15 cellular contexts compared by ENCODE assay signal in genomic region chr19:58345558-58345957, GRCh38. TPM values are rescaled to one million over a fixed set of nuclear protein-coding genes. Genes with fewer than 3 reads are reported as not detected.
DNase-seq lines count a peak whose midpoint lies in the region; ATAC-seq and TF ChIP-seq lines count a peak whose summit lies in the region.
"Had no signal": no experiment of that assay in that cellular context is flagged by ENCODE, and none has a peak within 500 bp of the region (broad histone marks: within the 10 kb centered on the region; RNA-seq: fewer than 3 reads in every experiment).

No MANE protein-coding gene starts in this region.

- no peaks in the 10 kb centered on the region for H3K9me3 Mint-ChIP-seq in CD4-positive, CD25-positive, alpha-beta regulatory T cell
- no peaks in the 10 kb centered on the region for H3K9me3 Mint-ChIP-seq in GM23338
- H3K9me3 Mint-ChIP-seq in activated naive CD8-positive, alpha-beta T cell treated with anti-CD3 and anti-CD28 coated beads, Interleukin-2, amount 10 ng/mL, durations not matched to agents 7 days and 5 days: no peaks in the 10 kb centered on the region
- no peaks in the 10 kb centered on the region for H3K9me3 Mint-ChIP-seq in natural killer cell treated with Interleukin-12 subunit alpha and Interleukin-12 subunit beta and Interleukin-15 and Interleukin-18, amount 100 ng/mL, for 72 hours
- H3K9me3 Mint-ChIP-seq: H9 had no signal

- no peak overlapping the region for H3K4me2 ChIP-seq in GM23338

- POLR2A ChIA-PET in activated naive CD8-positive, alpha-beta T cell treated with anti-CD3 and anti-CD28 coated beads, Interleukin-2, amount 10 ng/mL, durations not matched to agents 7 days and 5 days (lab: Charles Lee): interaction anchor here (0.6 to 1.1 kb wide), 2 partner anchors 15 to 17 kb away, joined by 4 to 6 read pairs; partner anchors contain the start of gene ZNF497

- H3K27ac ChIP-seq in CD4-positive, CD25-positive, alpha-beta regulatory T cell (ENCODE audit: insufficient read depth, low read length, poor library complexity, severe bottlenecking): no peak overlapping the region
- no peak overlapping the region for H3K27ac ChIP-seq in GM23338 (ENCODE audit: low read depth)

- no peaks in the 10 kb centered on the region for H3K36me3 ChIP-seq in CD4-positive, CD25-positive, alpha-beta regulatory T cell (ENCODE audit: control insufficient read depth, insufficient read depth, low read length)
- no peaks in the 10 kb centered on the region for H3K36me3 ChIP-seq in GM23338 (ENCODE audit: insufficient read depth)

- H3K36me3 Mint-ChIP-seq in CD4-positive, CD25-positive, alpha-beta regulatory T cell: peaks cover 22% of the 10 kb centered on the region
- H3K36me3 Mint-ChIP-seq in GM23338 (ENCODE audit: low read depth): no peaks in the 10 kb centered on the region; the same call in 2 of the 3 replicates
- peaks cover 22% of the 10 kb centered on the region for H3K36me3 Mint-ChIP-seq in activated naive CD8-positive, alpha-beta T cell treated with anti-CD3 and anti-CD28 coated beads, Interleukin-2, amount 10 ng/mL, durations not matched to agents 7 days and 5 days
- peaks cover 6% of the 10 kb centered on the region for H3K36me3 Mint-ChIP-seq in natural killer cell treated with Interleukin-12 subunit alpha and Interleukin-12 subunit beta and Interleukin-15 and Interleukin-18, amount 100 ng/mL, for 72 hours

- DNase-seq in CD4-positive, CD25-positive, alpha-beta regulatory T cell: no peak
- DNase-seq in GM23338 (ENCODE audit: low spot score): no peak
- no peak for DNase-seq in activated naive CD8-positive, alpha-beta T cell treated with anti-CD3 and anti-CD28 coated beads, Interleukin-2, amount 10 ng/mL, durations not matched to agents 7 days and 5 days
- DNase-seq in natural killer cell treated with Interleukin-12 subunit alpha and Interleukin-12 subunit beta and Interleukin-15 and Interleukin-18, amount 100 ng/mL, for 72 hours (ENCODE audit: low spot score): no peak
- no peak for DNase-seq in amniotic stem cell (lab: John Stamatoyannopoulos, UW)
- no peak for DNase-seq in NK-92 treated with Interleukin-12 subunit alpha and Interleukin-12 subunit beta, amount 100 ng/mL, for 24 hours (lab: John Stamatoyannopoulos, UW)
- DNase-seq: GDM1; H9; kidney glomerular epithelial cell; MG63; NCI-H2107; retina; SHP77; stimulated activated CD4-positive, alpha-beta T cell treated with anti-CD3 and anti-CD28 coated beads, Interleukin-2, amount 100 ng/mL, for 24 hours had no signal

- no peak overlapping the region for H2AFZ ChIP-seq in GM23338

- peaks cover 4% of the 10 kb centered on the region; the same call in 1 of the 2 replicates for H3F3A ChIP-seq in GM23338 (replicated peaks; ENCODE audit: low read depth)

- ATAC-seq in CD4-positive, CD25-positive, alpha-beta regulatory T cell (ENCODE audit: low read depth in 2 of 2): no peak
- ATAC-seq in GM23338: no peak
- no peak for ATAC-seq in activated naive CD8-positive, alpha-beta T cell treated with anti-CD3 and anti-CD28 coated beads, Interleukin-2, amount 10 ng/mL, durations not matched to agents 7 days and 5 days (ENCODE audit: low read depth)
- ATAC-seq in natural killer cell treated with Interleukin-12 subunit alpha and Interleukin-12 subunit beta and Interleukin-15 and Interleukin-18, amount 100 ng/mL, for 72 hours: no peak
- no peak for ATAC-seq in GM18873 (IDR thresholded peaks at IDR 0.05; ENCODE audit: low FRiP score, unreplicated experiment)

- H3K79me2 ChIP-seq in GM23338 (replicated peaks; ENCODE audit: insufficient read depth): no peaks in the 10 kb centered on the region

- no peaks in the 10 kb centered on the region for H3K27me3 ChIP-seq in CD4-positive, CD25-positive, alpha-beta regulatory T cell (ENCODE audit: control insufficient read depth, insufficient read depth, low read length)
- H3K27me3 ChIP-seq in GM23338 (ENCODE audit: insufficient read depth): peaks cover 38% of the 10 kb centered on the region
- H3K27me3 ChIP-seq: MG63 had no signal

- peak overlapping the region; percentile 57 to 93 (median 84) for H3K4me3 Mint-ChIP-seq in CD4-positive, CD25-positive, alpha-beta regulatory T cell
- peak overlapping the region; percentile 90; the same call in 2 of the 3 replicates for H3K4me3 Mint-ChIP-seq in GM23338
- H3K4me3 Mint-ChIP-seq in activated naive CD8-positive, alpha-beta T cell treated with anti-CD3 and anti-CD28 coated beads, Interleukin-2, amount 10 ng/mL, durations not matched to agents 7 days and 5 days: peak overlapping the region; percentile 91
- H3K4me3 Mint-ChIP-seq in natural killer cell treated with Interleukin-12 subunit alpha and Interleukin-12 subunit beta and Interleukin-15 and Interleukin-18, amount 100 ng/mL, for 72 hours: peak overlapping the region; percentile 32

- H3K27ac Mint-ChIP-seq in CD4-positive, CD25-positive, alpha-beta regulatory T cell: peak overlapping the region in 2 of 3 donors; percentile 80 to 90
- H3K27ac Mint-ChIP-seq in GM23338: no peak overlapping the region
- peak overlapping the region; percentile 60 for H3K27ac Mint-ChIP-seq in activated naive CD8-positive, alpha-beta T cell treated with anti-CD3 and anti-CD28 coated beads, Interleukin-2, amount 10 ng/mL, durations not matched to agents 7 days and 5 days
- peak overlapping the region in 1 of 2 donors; percentile 27 for H3K27ac Mint-ChIP-seq in natural killer cell treated with Interleukin-12 subunit alpha and Interleukin-12 subunit beta and Interleukin-15 and Interleukin-18, amount 100 ng/mL, for 72 hours
- H3K27ac Mint-ChIP-seq: H9 had no signal

- no peak overlapping the region for H3K4me3 ChIP-seq in CD4-positive, CD25-positive, alpha-beta regulatory T cell (ENCODE audit: low read depth, low read length)
- no peak overlapping the region for H3K4me3 ChIP-seq in GM23338
- H3K4me3 ChIP-seq: MG63 had no signal

- H3K4me1 Mint-ChIP-seq in CD4-positive, CD25-positive, alpha-beta regulatory T cell: peaks cover 0 to 32% (median 22%) of the 10 kb centered on the region in 4 donors
- H3K4me1 Mint-ChIP-seq in GM23338: peaks cover 3% of the 10 kb centered on the region; the same call in 2 of the 3 replicates
- H3K4me1 Mint-ChIP-seq in activated naive CD8-positive, alpha-beta T cell treated with anti-CD3 and anti-CD28 coated beads, Interleukin-2, amount 10 ng/mL, durations not matched to agents 7 days and 5 days: peaks cover 22% of the 10 kb centered on the region
- peaks cover 6 to 20% of the 10 kb centered on the region in 2 donors for H3K4me1 Mint-ChIP-seq in natural killer cell treated with Interleukin-12 subunit alpha and Interleukin-12 subunit beta and Interleukin-15 and Interleukin-18, amount 100 ng/mL, for 72 hours (ENCODE audit: low read depth in 2 of 2)

- no peaks in the 10 kb centered on the region for H3K9me2 ChIP-seq in GM23338 (ENCODE audit: insufficient read depth)

- no peaks in the 10 kb centered on the region for H3K9me3 ChIP-seq in CD4-positive, CD25-positive, alpha-beta regulatory T cell (ENCODE audit: control insufficient read depth in 2 of 2, low read length in 2 of 2)
- H3K9me3 ChIP-seq: MG63 had no signal

- TF ChIP-seq CTCF in GM23338 (conservative IDR thresholded peaks at IDR 0.05; ENCODE audit: low read depth in 2 of 2): no peak

- H4K20me1 ChIP-seq in GM23338 (replicated peaks; ENCODE audit: insufficient read depth): no peaks in the 10 kb centered on the region; the same call in 1 of the 2 replicates

- H3K27me3 Mint-ChIP-seq in CD4-positive, CD25-positive, alpha-beta regulatory T cell: peaks cover 5% of the 10 kb centered on the region
- H3K27me3 Mint-ChIP-seq in GM23338 (ENCODE audit: insufficient read depth, low read depth, poor library complexity): peaks cover 27% of the 10 kb centered on the region
- no peaks in the 10 kb centered on the region for H3K27me3 Mint-ChIP-seq in activated naive CD8-positive, alpha-beta T cell treated with anti-CD3 and anti-CD28 coated beads, Interleukin-2, amount 10 ng/mL, durations not matched to agents 7 days and 5 days
- H3K27me3 Mint-ChIP-seq in natural killer cell treated with Interleukin-12 subunit alpha and Interleukin-12 subunit beta and Interleukin-15 and Interleukin-18, amount 100 ng/mL, for 72 hours: peaks cover 3 to 23% of the 10 kb centered on the region in 2 donors

- peaks cover 20% of the 10 kb centered on the region for H3K4me1 ChIP-seq in CD4-positive, CD25-positive, alpha-beta regulatory T cell (ENCODE audit: control insufficient read depth, insufficient read depth, low read length, poor library complexity, severe bottlenecking)
- no peaks in the 10 kb centered on the region for H3K4me1 ChIP-seq in GM23338 (ENCODE audit: insufficient read depth)

RNA-seq across cellular contexts. Expression of gene A1BG, which starts 7.7 kb away (rescaled TPM):
- total RNA-seq in CD4-positive, CD25-positive, alpha-beta regulatory T cell: 11.8 TPM
- polyA plus RNA-seq in CD4-positive, CD25-positive, alpha-beta regulatory T cell: 10 to 100 TPM; 32.0 to 53.7 (median 39.8) TPM
- 6.5 and 17.7 TPM in 2 replicates for total RNA-seq in GM23338 (2014; rRNA removed; shearing (Covaris generic))
- polyA plus RNA-seq in GM23338 (2016; fragmentation: Nextera tagmentation; extraction: Ambion mirVana): 43.5 and 50.5 TPM in 2 replicates
- 10 to 100 TPM; 21.0 to 22.8 TPM for total RNA-seq in activated naive CD8-positive, alpha-beta T cell treated with anti-CD3 and anti-CD28 coated beads, Interleukin-2, amount 10 ng/mL, durations not matched to agents 7 days and 5 days
- 1 to 10 TPM; 4.4 to 5.2 TPM for total RNA-seq in natural killer cell treated with Interleukin-12 subunit alpha and Interleukin-12 subunit beta and Interleukin-15 and Interleukin-18, amount 100 ng/mL, for 72 hours

RNA-seq across cellular contexts. Expression of gene ZNF497, which starts 17.0 kb away (rescaled TPM):
- total RNA-seq in CD4-positive, CD25-positive, alpha-beta regulatory T cell: 0.27 TPM
- under 1 TPM; 0.34 to 0.79 (median 0.41) TPM for polyA plus RNA-seq in CD4-positive, CD25-positive, alpha-beta regulatory T cell
- total RNA-seq in GM23338 (2014; rRNA removed; shearing (Covaris generic)): 1.0 and 2.0 TPM in 2 replicates
- polyA plus RNA-seq in GM23338 (2016; fragmentation: Nextera tagmentation; extraction: Ambion mirVana): 0.44 and 0.61 TPM in 2 replicates
- 1 to 10 TPM; 1.7 to 2.1 TPM for total RNA-seq in activated naive CD8-positive, alpha-beta T cell treated with anti-CD3 and anti-CD28 coated beads, Interleukin-2, amount 10 ng/mL, durations not matched to agents 7 days and 5 days
- 1 to 10 TPM in 1 of 2 donors, under 1 TPM in 1; 0.52 to 1.4 TPM for total RNA-seq in natural killer cell treated with Interleukin-12 subunit alpha and Interleukin-12 subunit beta and Interleukin-15 and Interleukin-18, amount 100 ng/mL, for 72 hours

RNA-seq across cellular contexts. Expression of gene ZSCAN22, which starts 18.8 kb away (rescaled TPM):
- total RNA-seq in CD4-positive, CD25-positive, alpha-beta regulatory T cell: 2.1 TPM
- 1 to 10 TPM in 2 of 4 donors, under 1 TPM in 2; 0.31 to 2.6 (median 1.3) TPM for polyA plus RNA-seq in CD4-positive, CD25-positive, alpha-beta regulatory T cell
- total RNA-seq in GM23338 (2014; rRNA removed; shearing (Covaris generic)): 2.7 and 2.9 TPM in 2 replicates
- 0.86 and 0.99 TPM in 2 replicates for polyA plus RNA-seq in GM23338 (2016; fragmentation: Nextera tagmentation; extraction: Ambion mirVana)
- total RNA-seq in activated naive CD8-positive, alpha-beta T cell treated with anti-CD3 and anti-CD28 coated beads, Interleukin-2, amount 10 ng/mL, durations not matched to agents 7 days and 5 days: 1 to 10 TPM; 6.3 TPM
- total RNA-seq in natural killer cell treated with Interleukin-12 subunit alpha and Interleukin-12 subunit beta and Interleukin-15 and Interleukin-18, amount 100 ng/mL, for 72 hours: 1 to 10 TPM; 5.9 to 6.1 TPM

RNA-seq across cellular contexts. Expression of gene ZNF837, which starts 35.3 kb away (rescaled TPM):
- 1.1 TPM for total RNA-seq in CD4-positive, CD25-positive, alpha-beta regulatory T cell
- polyA plus RNA-seq in CD4-positive, CD25-positive, alpha-beta regulatory T cell: 1 to 10 TPM; 2.5 to 7.7 (median 4.6) TPM
- 11.0 and 11.3 TPM in 2 replicates for total RNA-seq in GM23338 (2014; rRNA removed; shearing (Covaris generic))
- polyA plus RNA-seq in GM23338 (2016; fragmentation: Nextera tagmentation; extraction: Ambion mirVana): 2.2 and 3.1 TPM in 2 replicates
- total RNA-seq in activated naive CD8-positive, alpha-beta T cell treated with anti-CD3 and anti-CD28 coated beads, Interleukin-2, amount 10 ng/mL, durations not matched to agents 7 days and 5 days: 1 to 10 TPM; 2.9 to 3.5 TPM
- total RNA-seq in natural killer cell treated with Interleukin-12 subunit alpha and Interleukin-12 subunit beta and Interleukin-15 and Interleukin-18, amount 100 ng/mL, for 72 hours: under 1 TPM; 0.71 to 0.86 TPM

RNA-seq across cellular contexts. Expression of gene ERVK3-1, which starts 40.4 kb away (rescaled TPM):
- total RNA-seq in CD4-positive, CD25-positive, alpha-beta regulatory T cell: 117 TPM
- 10 to 100 TPM; 65.9 to 85.8 (median 77.4) TPM for polyA plus RNA-seq in CD4-positive, CD25-positive, alpha-beta regulatory T cell
- total RNA-seq in GM23338 (2014; rRNA removed; shearing (Covaris generic)): 26.1 and 34.4 TPM in 2 replicates
- 64.2 and 66.2 TPM in 2 replicates for polyA plus RNA-seq in GM23338 (2016; fragmentation: Nextera tagmentation; extraction: Ambion mirVana)
- 10 to 100 TPM; 74.5 to 76.3 TPM for total RNA-seq in activated naive CD8-positive, alpha-beta T cell treated with anti-CD3 and anti-CD28 coated beads, Interleukin-2, amount 10 ng/mL, durations not matched to agents 7 days and 5 days
- total RNA-seq in natural killer cell treated with Interleukin-12 subunit alpha and Interleukin-12 subunit beta and Interleukin-15 and Interleukin-18, amount 100 ng/mL, for 72 hours: 10 to 100 TPM; 58.4 to 89.0 TPM

Comparison
In these comparisons a context has a peak if more than half of its experiments do, and no peak if none do; other contexts are left out.
1. H3K4me3 Mint-ChIP-seq: peak in every context shown above with its lines; median percentile 91 in activated naive CD8-positive, alpha-beta T cell treated with anti-CD3 and anti-CD28 coated beads, Interleukin-2, amount 10 ng/mL, durations not matched to agents 7 days and 5 days; 90 in GM23338; 84 in CD4-positive, CD25-positive, alpha-beta regulatory T cell; 32 in natural killer cell treated with Interleukin-12 subunit alpha and Interleukin-12 subunit beta and Interleukin-15 and Interleukin-18, amount 100 ng/mL, for 72 hours.